ENCODE assay signal across 21 cellular contexts in genomic region chr6:132590362-132590761, GRCh38.
"Had no signal": no experiment of that assay in that cellular context is flagged by ENCODE, and none has a peak within 500 bp of the region (broad histone marks: within the 10 kb centered on the region; RNA-seq: fewer than 3 reads in every experiment).

No MANE protein-coding gene starts in this region.

- ATAC-seq: esophagus mucosa; gastrocnemius medialis; left lobe of liver; natural killer cell; right lobe of liver; stimulated activated naive CD8-positive, alpha-beta T cell treated with anti-CD3 and anti-CD28 coated beads, Interleukin-15, amount 100 ng/mL, for 72 hours; upper lobe of right lung had no signal

- H3K4me1 Mint-ChIP-seq: endodermal cell; memory B cell; stimulated activated naive CD8-positive, alpha-beta T cell treated with anti-CD3 and anti-CD28 coated beads, Interleukin-15, amount 100 ng/mL, for 72 hours had no signal

- H3K36me3 Mint-ChIP-seq: memory B cell, natural killer cell had no signal

- H3K27ac Mint-ChIP-seq: endodermal cell; memory B cell; natural killer cell; progenitor cell of endocrine pancreas; stimulated activated naive CD8-positive, alpha-beta T cell treated with anti-CD3 and anti-CD28 coated beads, Interleukin-15, amount 100 ng/mL, for 72 hours had no signal

- H3K4me3 Mint-ChIP-seq: endodermal cell; memory B cell; natural killer cell; stimulated activated naive CD8-positive, alpha-beta T cell treated with anti-CD3 and anti-CD28 coated beads, Interleukin-15, amount 100 ng/mL, for 72 hours had no signal

- H3K9me3 Mint-ChIP-seq: endodermal cell; natural killer cell; stimulated activated naive CD8-positive, alpha-beta T cell treated with anti-CD3 and anti-CD28 coated beads, Interleukin-15, amount 100 ng/mL, for 72 hours had no signal

- DNase-seq: dorsolateral prefrontal cortex; effector CD4-positive, alpha-beta T cell; endodermal cell; foreskin fibroblast; gastrocnemius medialis; head of caudate nucleus; kidney; natural killer cell; right lobe of liver; small intestine; stimulated activated CD4-positive, alpha-beta T cell treated with anti-CD3 and anti-CD28 coated beads, Interleukin-15, amount 100 ng/mL, for 24 hours; stimulated activated CD4-positive, alpha-beta T cell treated with anti-CD3 and anti-CD28 coated beads, Interleukin-2, amount 100 ng/mL, for 48 hours; stimulated activated naive CD4-positive, alpha-beta T cell; stimulated activated naive CD8-positive, alpha-beta T cell treated with anti-CD3 and anti-CD28 coated beads, Interleukin-15, amount 100 ng/mL, for 72 hours; transverse colon; upper lobe of right lung; uterus had no signal
